Comparison of ENCODE assay signal across 13 cellular contexts in the genomic region with DNA sequence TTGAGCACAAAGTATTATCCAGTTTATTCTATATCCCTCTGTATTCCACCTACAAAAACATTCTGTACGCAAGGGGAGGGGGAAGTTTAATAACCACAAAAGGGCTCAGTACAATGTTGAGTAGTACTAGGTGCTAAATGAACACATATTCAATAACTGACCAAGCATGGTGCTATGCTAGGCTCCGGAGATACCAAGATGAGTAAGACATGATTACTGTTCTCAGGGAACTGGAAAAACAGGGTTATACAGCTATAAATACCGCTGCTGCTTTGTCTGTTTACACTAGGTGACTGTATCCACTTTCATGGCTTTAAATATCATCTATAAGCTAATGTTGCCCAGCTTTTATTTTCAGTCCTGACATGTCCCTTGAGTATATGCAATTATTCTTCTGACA.
DNase-seq lines count a peak whose midpoint lies in the region; ATAC-seq and TF ChIP-seq lines count a peak whose summit lies in the region.
"Had no signal": no experiment of that assay in that cellular context is flagged by ENCODE, and none has a peak within 500 bp of the region (broad histone marks: within the 10 kb centered on the region; RNA-seq: fewer than 3 reads in every experiment).

No MANE protein-coding gene starts in this region.

- DNase-seq in ELR (ENCODE audit: low read depth): peak; percentile 69
- DNase-seq in LoVo (ENCODE audit: low spot score): peak; percentile 77
- DNase-seq in astrocyte of the spinal cord (ENCODE audit: low read depth, low spot score): peak; percentile 59
- DNase-seq in osteoblast (ENCODE audit: insufficient read length, low spot score, missing footprints): peak; percentile 83
- no peak for DNase-seq in activated CD8-positive, alpha-beta T cell treated with anti-CD3 and anti-CD28 coated beads for 36 hours
- no peak for DNase-seq in occipital lobe (lab: John Stamatoyannopoulos, UW)
- DNase-seq in activated naive CD4-positive, alpha-beta T cell treated with Interleukin-2 at 50 U/mL for 16 hours: no peak
- DNase-seq: activated CD4-positive, alpha-beta T cell treated with anti-CD3 and anti-CD28 coated beads, Interleukin-2, amount 10 ng/mL, durations not matched to agents 7 days and 5 days; DMS79; kidney; NCI-H1092; uterus had no signal

- no peaks in the 10 kb centered on the region for H3K36me3 ChIP-seq in osteoblast (ENCODE audit: insufficient read depth, low read length)
- H3K36me3 ChIP-seq: uterus had no signal

- H3K4me1 Mint-ChIP-seq in activated CD8-positive, alpha-beta T cell treated with anti-CD3 and anti-CD28 coated beads for 36 hours (ENCODE audit: low read depth): no peaks in the 10 kb centered on the region
- H3K4me1 Mint-ChIP-seq: activated CD4-positive, alpha-beta T cell treated with anti-CD3 and anti-CD28 coated beads, Interleukin-2, amount 10 ng/mL, durations not matched to agents 7 days and 5 days had no signal

- H4K20me1 ChIP-seq in osteoblast (ENCODE audit: insufficient read depth, low read length): no peaks in the 10 kb centered on the region

- no peak overlapping the region for H3K4me2 ChIP-seq in osteoblast (ENCODE audit: insufficient read depth, low read length)

- no peak overlapping the region for H3K4me3 Mint-ChIP-seq in activated CD8-positive, alpha-beta T cell treated with anti-CD3 and anti-CD28 coated beads for 36 hours
- H3K4me3 Mint-ChIP-seq: activated CD4-positive, alpha-beta T cell treated with anti-CD3 and anti-CD28 coated beads, Interleukin-2, amount 10 ng/mL, durations not matched to agents 7 days and 5 days had no signal

- POLR2A ChIA-PET in activated CD8-positive, alpha-beta T cell treated with anti-CD3 and anti-CD28 coated beads for 36 hours (lab: Charles Lee): interaction anchor here (0.6 kb wide), 1 partner anchor 1147 kb away, joined by 3 read pairs; no protein-coding TSS in a partner anchor

- H2AFZ ChIP-seq in osteoblast (ENCODE audit: low read length): no peak overlapping the region

- H3K27ac Mint-ChIP-seq in activated CD8-positive, alpha-beta T cell treated with anti-CD3 and anti-CD28 coated beads for 36 hours: no peak overlapping the region
- H3K27ac Mint-ChIP-seq: activated CD4-positive, alpha-beta T cell treated with anti-CD3 and anti-CD28 coated beads, Interleukin-2, amount 10 ng/mL, durations not matched to agents 7 days and 5 days had no signal

- in situ Hi-C loops in astrocyte of the spinal cord (cut with HindIII; ENCODE audit: low sequenced_read_pairs): no loop called here

- ATAC-seq in activated CD8-positive, alpha-beta T cell treated with anti-CD3 and anti-CD28 coated beads for 36 hours: no peak
- ATAC-seq in GM21423 (IDR thresholded peaks at IDR 0.05; ENCODE audit: unreplicated experiment): no peak

- intact Hi-C loops in activated CD8-positive, alpha-beta T cell treated with anti-CD3 and anti-CD28 coated beads for 36 hours (cut with micrococcal nuclease): no loop called here

- H3K27me3 ChIP-seq in osteoblast (ENCODE audit: insufficient read depth, low read length): no peaks in the 10 kb centered on the region
- H3K27me3 ChIP-seq: uterus had no signal

- H3K9me3 Mint-ChIP-seq in activated CD8-positive, alpha-beta T cell treated with anti-CD3 and anti-CD28 coated beads for 36 hours: no peaks in the 10 kb centered on the region
- H3K9me3 Mint-ChIP-seq: activated CD4-positive, alpha-beta T cell treated with anti-CD3 and anti-CD28 coated beads, Interleukin-2, amount 10 ng/mL, durations not matched to agents 7 days and 5 days had no signal

- no peak overlapping the region for H3K4me3 ChIP-seq in astrocyte of the spinal cord (ENCODE audit: low read depth, low read length)
- no peak overlapping the region for H3K4me3 ChIP-seq in osteoblast (ENCODE audit: insufficient read depth, low read length)
- H3K4me3 ChIP-seq: uterus had no signal

- H3K36me3 Mint-ChIP-seq in activated CD8-positive, alpha-beta T cell treated with anti-CD3 and anti-CD28 coated beads for 36 hours (ENCODE audit: low read depth): peaks cover 7% of the 10 kb centered on the region

- CTCF ChIA-PET in activated CD8-positive, alpha-beta T cell treated with anti-CD3 and anti-CD28 coated beads for 36 hours (lab: Charles Lee): interaction anchor here (0.9 kb wide), 1 partner anchor 17 kb away, joined by 4 read pairs; no protein-coding TSS in a partner anchor

- no peak overlapping the region for H3K27ac ChIP-seq in osteoblast (ENCODE audit: low read depth, low read length)
- H3K27ac ChIP-seq: uterus had no signal

- H3K79me2 ChIP-seq in osteoblast (ENCODE audit: insufficient read depth, low read length): no peaks in the 10 kb centered on the region

- TF ChIP-seq CTCF in astrocyte of the spinal cord (IDR thresholded peaks at IDR 0.05; ENCODE audit: low read depth, low read length) (no peak), osteoblast (IDR thresholded peaks at IDR 0.05; ENCODE audit: extremely low read depth, low read depth, low read length) (no peak)
- no peak for TF ChIP-seq CTCF in activated CD8-positive, alpha-beta T cell treated with anti-CD3 and anti-CD28 coated beads for 36 hours (IDR thresholded peaks at IDR 0.05)

- H3K4me1 ChIP-seq in osteoblast (ENCODE audit: insufficient read depth, low read length): peaks cover 8% of the 10 kb centered on the region
- H3K4me1 ChIP-seq: uterus had no signal

- no peaks in the 10 kb centered on the region for H3K27me3 Mint-ChIP-seq in activated CD8-positive, alpha-beta T cell treated with anti-CD3 and anti-CD28 coated beads for 36 hours
- H3K27me3 Mint-ChIP-seq: activated CD4-positive, alpha-beta T cell treated with anti-CD3 and anti-CD28 coated beads, Interleukin-2, amount 10 ng/mL, durations not matched to agents 7 days and 5 days had no signal

- H3K9me3 ChIP-seq in osteoblast (ENCODE audit: low read depth, low read length): no peaks in the 10 kb centered on the region
- H3K9me3 ChIP-seq: uterus had no signal

Comparison
In these comparisons a context has a peak if more than half of its experiments do, and no peak if none do; other contexts are left out.
1. DNase-seq: peak in ELR (single experiment), LoVo (single experiment), astrocyte of the spinal cord (single experiment) and osteoblast (single experiment); none in activated CD8-positive, alpha-beta T cell treated with anti-CD3 and anti-CD28 coated beads for 36 hours (single experiment), occipital lobe (single experiment) and activated naive CD4-positive, alpha-beta T cell treated with Interleukin-2 at 50 U/mL for 16 hours (single experiment).